In the genomic region with DNA sequence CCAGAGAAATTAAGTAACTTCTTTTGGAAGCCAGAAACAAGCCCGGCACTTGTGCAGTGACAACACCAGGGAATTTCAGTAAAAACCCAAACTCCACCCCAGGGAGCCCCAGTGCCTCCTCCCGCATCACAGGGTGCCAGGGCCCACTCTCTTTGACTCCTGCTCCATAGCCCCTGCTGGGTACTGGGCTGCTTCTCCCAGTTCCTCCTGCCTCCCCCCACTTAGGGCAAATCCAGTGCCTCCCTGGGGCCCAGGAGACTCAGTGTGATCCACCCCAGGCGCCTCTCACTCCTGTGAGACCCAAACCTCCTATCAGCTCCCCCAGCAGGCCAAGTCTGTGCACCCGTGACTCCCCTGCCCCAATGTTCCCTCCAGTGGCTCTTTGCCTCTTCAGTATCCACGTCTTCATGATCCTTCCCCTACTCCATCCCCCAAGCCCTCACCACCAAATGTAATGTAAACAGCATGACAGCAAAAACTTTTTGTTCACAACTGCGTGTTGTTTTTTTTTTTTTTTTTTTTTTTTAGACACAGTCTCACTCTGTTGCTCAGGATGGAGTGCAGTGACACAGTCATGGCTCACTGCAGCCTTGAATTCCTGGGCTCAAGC, we compare ENCODE assay signal across 28 cellular contexts. TPM values are rescaled to one million over a fixed set of nuclear protein-coding genes. Genes with fewer than 3 reads are reported as not detected.
DNase-seq lines count a peak whose midpoint lies in the region; ATAC-seq and TF ChIP-seq lines count a peak whose summit lies in the region.
"Had no signal": no experiment of that assay in that cellular context is flagged by ENCODE, and none has a peak within 500 bp of the region (broad histone marks: within the 10 kb centered on the region; RNA-seq: fewer than 3 reads in every experiment).

No MANE protein-coding gene starts in this region.

- no peaks in the 10 kb centered on the region for H3K9me3 ChIP-seq in BLaER1
- H3K9me3 ChIP-seq: esophagus squamous epithelium, gastroesophageal sphincter, upper lobe of left lung had no signal

- no peaks in the 10 kb centered on the region for H3K9me3 Mint-ChIP-seq in central memory CD8-positive, alpha-beta T cell
- no peaks in the 10 kb centered on the region for H3K9me3 Mint-ChIP-seq in activated T-cell treated with anti-CD3 and anti-CD28 coated beads, Interleukin-2, amount 50 U/mL, for 72 hours
- H3K9me3 Mint-ChIP-seq: activated B cell treated with CpG ODN at 0.5 μM for 24 hours; activated CD8-positive, alpha-beta T cell treated with anti-CD3 and anti-CD28 coated beads for 36 hours; effector memory CD8-positive, alpha-beta T cell; HFFc6 had no signal

- no peak for ATAC-seq in central memory CD8-positive, alpha-beta T cell (replicated peaks; ENCODE audit: extremely low read depth, poor library complexity, severe bottlenecking)
- ATAC-seq in HG03045 (IDR thresholded peaks at IDR 0.05; ENCODE audit: unreplicated experiment): no peak
- no peak for ATAC-seq in activated T-cell treated with anti-CD3 and anti-CD28 coated beads, Interleukin-2, amount 50 U/mL, for 72 hours (replicated peaks in 1 of 2)
- ATAC-seq in GM21447 (IDR thresholded peaks at IDR 0.05; ENCODE audit: unreplicated experiment): no peak
- ATAC-seq: activated CD8-positive, alpha-beta T cell treated with anti-CD3 and anti-CD28 coated beads for 36 hours; effector memory CD8-positive, alpha-beta T cell; gastroesophageal sphincter; right cardiac atrium had no signal

- TF ChIP-seq CTCF in GM13977 (IDR thresholded peaks at IDR 0.05; ENCODE audit: extremely low read depth, insufficient read depth, missing control alignments): no peak

- peaks cover 59% of the 10 kb centered on the region for H3K4me1 ChIP-seq in BLaER1
- H3K4me1 ChIP-seq: gastroesophageal sphincter had no signal

- no peak overlapping the region for H3K27ac ChIP-seq in BLaER1
- H3K27ac ChIP-seq: C4-2B, esophagus squamous epithelium, gastroesophageal sphincter, RWPE1, upper lobe of left lung had no signal

- H3K27me3 Mint-ChIP-seq in central memory CD8-positive, alpha-beta T cell: peaks cover 14% of the 10 kb centered on the region
- H3K27me3 Mint-ChIP-seq in activated T-cell treated with anti-CD3 and anti-CD28 coated beads, Interleukin-2, amount 50 U/mL, for 72 hours (ENCODE audit: low read depth): peaks cover 2% of the 10 kb centered on the region

- H3K27ac Mint-ChIP-seq in central memory CD8-positive, alpha-beta T cell (ENCODE audit: low read depth): peak overlapping the region; percentile 82
- H3K27ac Mint-ChIP-seq in activated T-cell treated with anti-CD3 and anti-CD28 coated beads, Interleukin-2, amount 50 U/mL, for 72 hours: no peak overlapping the region
- H3K27ac Mint-ChIP-seq: activated B cell treated with CpG ODN at 0.5 μM for 24 hours; activated CD8-positive, alpha-beta T cell treated with anti-CD3 and anti-CD28 coated beads for 36 hours; activated naive CD8-positive, alpha-beta T cell; HFFc6 had no signal

- no peaks in the 10 kb centered on the region for H3K36me3 ChIP-seq in BLaER1
- H3K36me3 ChIP-seq: esophagus squamous epithelium, gastroesophageal sphincter, upper lobe of left lung had no signal

- no peaks in the 10 kb centered on the region for H3K27me3 ChIP-seq in BLaER1
- H3K27me3 ChIP-seq: upper lobe of left lung had no signal

- H4K20me1 ChIP-seq in BLaER1: no peaks in the 10 kb centered on the region

- peaks cover 13% of the 10 kb centered on the region for H3K4me1 Mint-ChIP-seq in central memory CD8-positive, alpha-beta T cell
- peaks cover 29% of the 10 kb centered on the region for H3K4me1 Mint-ChIP-seq in activated T-cell treated with anti-CD3 and anti-CD28 coated beads, Interleukin-2, amount 50 U/mL, for 72 hours (ENCODE audit: low read depth)

- no peak overlapping the region for H3K4me3 Mint-ChIP-seq in central memory CD8-positive, alpha-beta T cell
- no peak overlapping the region for H3K4me3 Mint-ChIP-seq in activated T-cell treated with anti-CD3 and anti-CD28 coated beads, Interleukin-2, amount 50 U/mL, for 72 hours
- H3K4me3 Mint-ChIP-seq: activated B cell treated with CpG ODN at 0.5 μM for 24 hours; activated CD8-positive, alpha-beta T cell treated with anti-CD3 and anti-CD28 coated beads for 36 hours; activated naive CD8-positive, alpha-beta T cell; effector memory CD8-positive, alpha-beta T cell; HFFc6 had no signal

- H3K36me3 Mint-ChIP-seq in central memory CD8-positive, alpha-beta T cell (ENCODE audit: insufficient read depth): no peaks in the 10 kb centered on the region
- peaks cover 0 to 3% of the 10 kb centered on the region in 2 donors for H3K36me3 Mint-ChIP-seq in activated T-cell treated with anti-CD3 and anti-CD28 coated beads, Interleukin-2, amount 50 U/mL, for 72 hours (ENCODE audit: insufficient read depth in 2 of 2)
- H3K36me3 Mint-ChIP-seq: activated naive CD8-positive, alpha-beta T cell had no signal

- peak; percentile 13 for DNase-seq in GM13977 (ENCODE audit: low spot score)
- DNase-seq in central memory CD8-positive, alpha-beta T cell (ENCODE audit: low spot score in 2 of 2): no peak
- DNase-seq in mesenteric fat pad (ENCODE audit: low spot score): peak; percentile 57
- no peak for DNase-seq in activated T-cell treated with anti-CD3 and anti-CD28 coated beads, Interleukin-2, amount 50 U/mL, for 72 hours
- DNase-seq in NCI-H82 (lab: John Stamatoyannopoulos, UW): no peak
- DNase-seq: ACHN; activated B cell treated with CpG ODN at 0.5 μM for 24 hours; activated CD8-positive, alpha-beta T cell treated with anti-CD3 and anti-CD28 coated beads for 36 hours; DMS 273 treated with DMSO at 0.1 percent for 48 hours; effector memory CD8-positive, alpha-beta T cell; esophagus squamous epithelium; HFFc6; kidney; NCI-H1694 treated with DMSO at 0.1 percent for 48 hours; NCI-H69; occipital lobe; stimulated activated CD4-positive, alpha-beta T cell treated with anti-CD3 and anti-CD28 coated beads, Interleukin-15, amount 100 ng/mL, for 24 hours; T1000 had no signal

- in situ Hi-C loops in GM13977 (cut with MboI; ENCODE audit: low pct_unique_long_range_greater_than_20kb, low sequenced_read_pairs, unreplicated experiment): no loop called here

- no peak overlapping the region for H3K4me3 ChIP-seq in BLaER1
- H3K4me3 ChIP-seq: esophagus squamous epithelium, gastroesophageal sphincter, upper lobe of left lung had no signal

- H3K4me2 ChIP-seq in BLaER1: peak overlapping the region; percentile 42; the same call in 1 of the 2 replicates

- no peak overlapping the region for H3K9ac ChIP-seq in BLaER1

RNA-seq across cellular contexts. Expression of gene FFAR3, which starts 2.3 kb away (rescaled TPM):
- 1.4 TPM for total RNA-seq in mesenteric fat pad
- total RNA-seq in activated T-cell treated with anti-CD3 and anti-CD28 coated beads, Interleukin-2, amount 50 U/mL, for 72 hours: 1 to 10 TPM; 6.6 to 8.8 TPM
- total RNA-seq: esophagus squamous epithelium, HFFc6, kidney, LHCN-M2, occipital lobe had no signal

RNA-seq across cellular contexts. Expression of gene FFAR1, which starts 8.3 kb away (rescaled TPM):
- total RNA-seq in mesenteric fat pad: not detected
- 1 to 10 TPM in 1 of 2 donors, under 1 TPM in 1; 0.67 to 1.4 TPM for total RNA-seq in activated T-cell treated with anti-CD3 and anti-CD28 coated beads, Interleukin-2, amount 50 U/mL, for 72 hours
- total RNA-seq: activated CD8-positive, alpha-beta T cell treated with anti-CD3 and anti-CD28 coated beads for 36 hours; esophagus squamous epithelium; gastroesophageal sphincter; HFFc6; kidney; LHCN-M2; occipital lobe; right cardiac atrium had no signal

RNA-seq across cellular contexts. Expression of gene GPR42, which starts 14.9 kb away (rescaled TPM):
- total RNA-seq in mesenteric fat pad: 0.87 TPM
- 1 to 10 TPM; 1.1 to 1.9 TPM for total RNA-seq in activated T-cell treated with anti-CD3 and anti-CD28 coated beads, Interleukin-2, amount 50 U/mL, for 72 hours
- total RNA-seq: activated B cell treated with CpG ODN at 0.5 μM for 24 hours, esophagus squamous epithelium, gastroesophageal sphincter, HFFc6, kidney, LHCN-M2, occipital lobe, right cardiac atrium had no signal

RNA-seq across cellular contexts. Expression of gene CD22, which starts 27.0 kb away (rescaled TPM):
- total RNA-seq in mesenteric fat pad: 1.3 TPM
- total RNA-seq in activated T-cell treated with anti-CD3 and anti-CD28 coated beads, Interleukin-2, amount 50 U/mL, for 72 hours: 10 to 100 TPM; 39.1 to 44.5 TPM
- total RNA-seq: occipital lobe had no signal

Comparison
In these comparisons a context has a peak if more than half of its experiments do, and no peak if none do; other contexts are left out.
1. DNase-seq: peak in GM13977 (single experiment) and mesenteric fat pad (single experiment); none in central memory CD8-positive, alpha-beta T cell (0 of 2), activated T-cell treated with anti-CD3 and anti-CD28 coated beads, Interleukin-2, amount 50 U/mL, for 72 hours (0 of 2) and NCI-H82 (single experiment).